8 cellular contexts compared by ENCODE assay signal in genomic region chr16:23504076-23504452, GRCh38. TPM values are rescaled to one million over a fixed set of nuclear protein-coding genes. Genes with fewer than 3 reads are reported as not detected.
DNase-seq lines count a peak whose midpoint lies in the region; ATAC-seq lines count a peak whose summit lies in the region.

No MANE protein-coding gene starts in this region.

- H3K27me3 Mint-ChIP-seq in naive thymus-derived CD4-positive, alpha-beta T cell, result no peaks in the 10 kb centered on the region

- no peak overlapping the region for H2AFZ ChIP-seq in ACC112 (ENCODE audit: low read length, unreplicated experiment)

- CTCF ChIA-PET in naive thymus-derived CD4-positive, alpha-beta T cell (lab: Charles Lee), result interaction anchor here (1.0 kb wide), 1 partner anchor 21 kb away, joined by 3 read pairs; no protein-coding TSS in a partner anchor

- no peaks in the 10 kb centered on the region for H3K27me3 ChIP-seq in ACC112 (ENCODE audit: insufficient read depth, low read length)
- H3K27me3 ChIP-seq in naive thymus-derived CD4-positive, alpha-beta T cell (ENCODE audit: control insufficient read depth in 2 of 2, insufficient read depth in 2 of 2, low read length in 2 of 2), result no peaks in the 10 kb centered on the region

- H3K79me2 ChIP-seq in ACC112 (ENCODE audit: control insufficient read depth, insufficient read depth, low read length, unreplicated experiment), result peaks cover 78% of the 10 kb centered on the region

- no peaks in the 10 kb centered on the region for H3K9me3 ChIP-seq in naive thymus-derived CD4-positive, alpha-beta T cell (ENCODE audit: control insufficient read depth in 2 of 3, low read length in 3 of 3)

- peak overlapping the region; percentile 36 for H3K4me3 ChIP-seq in ACC112 (ENCODE audit: low read depth, low read length)
- no peak overlapping the region for H3K4me3 ChIP-seq in naive thymus-derived CD4-positive, alpha-beta T cell (ENCODE audit: low read length)

- DNase-seq in HCEC 1CT (peak; percentile 36), amniotic epithelial cell (ENCODE audit: low read depth) (peak; percentile 82), kidney tubule cell (ENCODE audit: low spot score) (peak; percentile 67), NCI-H187 treated with DMSO at 0.1 percent for 48 hours (lab: John Stamatoyannopoulos, UW) (no peak), midbrain (lab: John Stamatoyannopoulos, UW) (no peak)
- no peak for DNase-seq in naive thymus-derived CD4-positive, alpha-beta T cell
- DNase-seq in activated T-cell treated with anti-CD3 and anti-CD28 coated beads, Interleukin-2, amount 50 U/mL, for 48 hours, result no peak

- intact Hi-C loops in naive thymus-derived CD4-positive, alpha-beta T cell (cut with micrococcal nuclease), result no loop called here

- no peaks in the 10 kb centered on the region for H3K9me3 Mint-ChIP-seq in naive thymus-derived CD4-positive, alpha-beta T cell

- H3K36me3 Mint-ChIP-seq in naive thymus-derived CD4-positive, alpha-beta T cell, result peaks cover 0 to 12% (median 0%) of the 10 kb centered on the region in 5 donors

- POLR2A ChIA-PET in naive thymus-derived CD4-positive, alpha-beta T cell (lab: Charles Lee), result no interaction called here

- no peak for ATAC-seq in naive thymus-derived CD4-positive, alpha-beta T cell

- no peak overlapping the region for H3K4me3 Mint-ChIP-seq in naive thymus-derived CD4-positive, alpha-beta T cell

- peaks cover 46 to 85% (median 75%) of the 10 kb centered on the region in 7 donors for H3K4me1 Mint-ChIP-seq in naive thymus-derived CD4-positive, alpha-beta T cell

- no peaks in the 10 kb centered on the region for H3K36me3 ChIP-seq in ACC112 (ENCODE audit: insufficient read depth, low read length)
- peaks cover 0 to 14% (median 0%) of the 10 kb centered on the region in 3 experiments for H3K36me3 ChIP-seq in naive thymus-derived CD4-positive, alpha-beta T cell (ENCODE audit: control insufficient read depth in 2 of 3, insufficient read depth in 3 of 3, low read length in 3 of 3)

- peak overlapping the region in 1 of 9 donors; percentile 89 for H3K27ac Mint-ChIP-seq in naive thymus-derived CD4-positive, alpha-beta T cell

- peaks cover 30% of the 10 kb centered on the region for H3K4me1 ChIP-seq in ACC112 (ENCODE audit: control insufficient read depth, insufficient read depth, low read length, unreplicated experiment)
- peaks cover 35 to 46% of the 10 kb centered on the region in 2 donors for H3K4me1 ChIP-seq in naive thymus-derived CD4-positive, alpha-beta T cell (ENCODE audit: control insufficient read depth in 2 of 2, insufficient read depth in 2 of 2, low read length in 2 of 2)

- peak overlapping the region; percentile 73 for H3K27ac ChIP-seq in ACC112 (ENCODE audit: low read depth, low read length)
- H3K27ac ChIP-seq in naive thymus-derived CD4-positive, alpha-beta T cell (ENCODE audit: low read depth, low read length), result no peak overlapping the region

RNA-seq across cellular contexts. Expression of gene GGA2, which starts 6.2 kb away (rescaled TPM):
- total RNA-seq in naive thymus-derived CD4-positive, alpha-beta T cell, result 100 to 1,000 TPM in 4 of 5 experiments, 10 to 100 TPM in 1; 99.3 to 138 (median 104) TPM
- 10 to 100 TPM; 41.7 to 44.6 TPM for polyA plus RNA-seq in naive thymus-derived CD4-positive, alpha-beta T cell

RNA-seq across cellular contexts. Expression of gene COG7, which starts 51.1 kb away (rescaled TPM):
- total RNA-seq in naive thymus-derived CD4-positive, alpha-beta T cell, result 10 to 100 TPM; 16.1 to 28.4 (median 22.6) TPM
- 10 to 100 TPM in 1 of 2 donors, 1 to 10 TPM in 1; 9.6 to 12.9 TPM for polyA plus RNA-seq in naive thymus-derived CD4-positive, alpha-beta T cell

RNA-seq across cellular contexts. Expression of gene EARS2, which starts 53.1 kb away (rescaled TPM):
- total RNA-seq in naive thymus-derived CD4-positive, alpha-beta T cell, result 10 to 100 TPM; 10.6 to 19.2 (median 15.1) TPM
- polyA plus RNA-seq in naive thymus-derived CD4-positive, alpha-beta T cell, result 10 to 100 TPM; 14.0 to 15.7 TPM

RNA-seq across cellular contexts. Expression of gene UBFD1, which starts 53.5 kb away (rescaled TPM):
- total RNA-seq in naive thymus-derived CD4-positive, alpha-beta T cell, result 10 to 100 TPM; 43.4 to 54.4 (median 51.0) TPM
- 10 to 100 TPM in 1 of 2 donors, 1 to 10 TPM in 1; 8.3 to 16.7 TPM for polyA plus RNA-seq in naive thymus-derived CD4-positive, alpha-beta T cell

Comparison
In these comparisons a context has a peak if more than half of its experiments do, and no peak if none do; other contexts are left out.
1. DNase-seq: peak in HCEC 1CT (single experiment), amniotic epithelial cell (single experiment) and kidney tubule cell (single experiment); none in naive thymus-derived CD4-positive, alpha-beta T cell (0 of 9), NCI-H187 treated with DMSO at 0.1 percent for 48 hours (single experiment), activated T-cell treated with anti-CD3 and anti-CD28 coated beads, Interleukin-2, amount 50 U/mL, for 48 hours (0 of 2) and midbrain (single experiment).